8 cellular contexts compared by ENCODE assay signal in the genomic region with DNA sequence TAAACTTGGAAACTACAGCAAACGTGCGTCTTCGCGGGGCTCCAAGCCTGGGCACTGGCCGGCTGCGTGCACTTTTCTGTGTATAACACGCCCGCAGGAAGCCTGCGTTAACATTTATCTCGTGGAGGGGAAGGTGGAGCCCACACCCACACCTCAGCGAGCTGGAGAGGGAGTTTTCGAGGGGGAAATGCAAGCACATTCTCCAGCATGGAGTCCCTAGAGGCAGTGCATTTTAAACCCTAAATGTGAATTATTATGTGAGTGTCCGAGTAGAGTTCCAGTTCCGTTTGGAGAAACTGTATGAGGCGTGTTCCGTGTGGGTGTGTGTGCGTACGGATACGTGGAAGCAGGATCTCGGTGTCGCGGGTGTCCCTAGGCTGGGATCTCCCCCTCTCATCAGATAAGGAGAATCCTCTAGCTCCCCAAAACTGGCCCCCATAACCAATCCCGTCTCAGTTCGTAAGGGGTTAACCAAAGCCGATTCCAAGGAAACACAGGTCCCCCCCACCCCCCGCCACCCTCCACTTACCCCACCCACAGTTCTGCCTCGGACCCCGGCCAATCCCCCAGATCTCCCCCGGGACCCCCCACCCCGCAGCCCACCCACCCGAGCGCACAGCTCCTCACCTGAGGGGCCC. TPM values are rescaled to one million over a fixed set of nuclear protein-coding genes. Genes with fewer than 3 reads are reported as not detected.
DNase-seq lines count a peak whose midpoint lies in the region; ATAC-seq and TF ChIP-seq lines count a peak whose summit lies in the region.

No MANE protein-coding gene starts in this region.

- TF ChIP-seq EP300 in esophagus muscularis mucosa (IDR thresholded peaks at IDR 0.05): no peak

- 0% methylated on average over 19 of the region's 32 CpGs for WGBS in esophagus muscularis mucosa

- H3K27ac ChIP-seq in MM.1S (ENCODE audit: low read length): peak overlapping the region; percentile 91; the same call in 1 of the 2 replicates
- H3K27ac ChIP-seq in esophagus muscularis mucosa (replicated peaks in 1 of 4): peak overlapping the region; percentile 88 to 96 (median 89)

- peak overlapping the region; percentile 93 for H3K9ac ChIP-seq in MM.1S (ENCODE audit: low read length)

- H3K4me1 Mint-ChIP-seq in activated CD8-positive, alpha-beta T cell treated with anti-CD3 and anti-CD28 coated beads, Interleukin-2, amount 10 ng/mL, durations not matched to agents 7 days and 5 days (ENCODE audit: low read depth): peaks cover 15% of the 10 kb centered on the region
- H3K4me1 Mint-ChIP-seq in naive thymus-derived CD8-positive, alpha-beta T cell: peaks cover 28 to 47% (median 30%) of the 10 kb centered on the region in 4 donors

- H3K4me3 ChIP-seq in MM.1S (ENCODE audit: low read length): peak overlapping the region; percentile 90
- H3K4me3 ChIP-seq in esophagus muscularis mucosa: peak overlapping the region; percentile 69 to 94 (median 77)

- TF ChIP-seq CTCF in MM.1S (IDR thresholded peaks at IDR 0.05; ENCODE audit: low read length) (no peak), esophagus muscularis mucosa (IDR thresholded peaks at IDR 0.05) (no peak)

- peak; percentile 2 for ATAC-seq in activated CD8-positive, alpha-beta T cell treated with anti-CD3 and anti-CD28 coated beads, Interleukin-2, amount 10 ng/mL, durations not matched to agents 7 days and 5 days
- peak; percentile 11 to 24 for ATAC-seq in naive thymus-derived CD8-positive, alpha-beta T cell
- ATAC-seq in GM21529 (IDR thresholded peaks at IDR 0.05; ENCODE audit: unreplicated experiment) (no peak), HG03432 (IDR thresholded peaks at IDR 0.05; ENCODE audit: unreplicated experiment) (no peak)

- intact Hi-C loops in esophagus muscularis mucosa (cut with DNase I): no loop called here

- H4K20me1 ChIP-seq in MM.1S (ENCODE audit: insufficient read depth, low read length): no peaks in the 10 kb centered on the region

- peak overlapping the region; percentile 79 for H2AFZ ChIP-seq in MM.1S (ENCODE audit: low read length)

- peaks cover 23% of the 10 kb centered on the region for H3K27me3 Mint-ChIP-seq in activated CD8-positive, alpha-beta T cell treated with anti-CD3 and anti-CD28 coated beads, Interleukin-2, amount 10 ng/mL, durations not matched to agents 7 days and 5 days (ENCODE audit: low read depth)
- H3K27me3 Mint-ChIP-seq in naive thymus-derived CD8-positive, alpha-beta T cell: peaks cover 0 to 12% (median 2%) of the 10 kb centered on the region in 5 donors

- peak overlapping the region; percentile 82 for H3K27ac Mint-ChIP-seq in activated CD8-positive, alpha-beta T cell treated with anti-CD3 and anti-CD28 coated beads, Interleukin-2, amount 10 ng/mL, durations not matched to agents 7 days and 5 days
- H3K27ac Mint-ChIP-seq in naive thymus-derived CD8-positive, alpha-beta T cell: peak overlapping the region; percentile 86 to 96 (median 90)

- H3K9me2 ChIP-seq in MM.1S (replicated peaks; ENCODE audit: insufficient read depth, low read length): no peaks in the 10 kb centered on the region

- peaks cover 51% of the 10 kb centered on the region for H3K79me2 ChIP-seq in MM.1S (ENCODE audit: low read length)

- H3K9me3 ChIP-seq in MM.1S (replicated peaks; ENCODE audit: insufficient read depth, low read length) (no peaks in the 10 kb centered on the region), esophagus muscularis mucosa (no peaks in the 10 kb centered on the region)

- H3F3A ChIP-seq in MM.1S (ENCODE audit: insufficient read depth, low read length): peaks cover 23% of the 10 kb centered on the region

- H3K4me2 ChIP-seq in MM.1S (ENCODE audit: low read depth, low read length): peak overlapping the region; percentile 78

- DNase-seq in GDM1 (lab: John Stamatoyannopoulos, UW) (peak; percentile 43), MM.1S (peak; percentile 36), esophagus muscularis mucosa (ENCODE audit: extremely low spot score) (no peak), ureter (ENCODE audit: low spot score) (peak; percentile 45)
- peak; percentile 57 for DNase-seq in activated CD8-positive, alpha-beta T cell treated with anti-CD3 and anti-CD28 coated beads, Interleukin-2, amount 10 ng/mL, durations not matched to agents 7 days and 5 days
- peak in 8 of 10 donors; percentile 17 to 51 (median 30) for DNase-seq in naive thymus-derived CD8-positive, alpha-beta T cell

- peaks cover 30% of the 10 kb centered on the region for H3K36me3 Mint-ChIP-seq in activated CD8-positive, alpha-beta T cell treated with anti-CD3 and anti-CD28 coated beads, Interleukin-2, amount 10 ng/mL, durations not matched to agents 7 days and 5 days (ENCODE audit: low read depth)
- peaks cover 0 to 4% (median 0%) of the 10 kb centered on the region in 3 donors for H3K36me3 Mint-ChIP-seq in naive thymus-derived CD8-positive, alpha-beta T cell

- no peak for TF ChIP-seq POLR2A in esophagus muscularis mucosa (IDR thresholded peaks at IDR 0.05; ENCODE audit: low read depth)

- H3K4me1 ChIP-seq in MM.1S (ENCODE audit: low read length) (peaks cover 5% of the 10 kb centered on the region), esophagus muscularis mucosa (peaks cover 18 to 28% (median 24%) of the 10 kb centered on the region in 4 donors)

- peak overlapping the region; percentile 88 for H3K4me3 Mint-ChIP-seq in activated CD8-positive, alpha-beta T cell treated with anti-CD3 and anti-CD28 coated beads, Interleukin-2, amount 10 ng/mL, durations not matched to agents 7 days and 5 days
- peak overlapping the region; percentile 88 to 99 (median 96) for H3K4me3 Mint-ChIP-seq in naive thymus-derived CD8-positive, alpha-beta T cell

- H3K36me3 ChIP-seq in MM.1S (replicated peaks; ENCODE audit: insufficient read depth, low read length) (no peaks in the 10 kb centered on the region; the same call in 1 of the 2 replicates), esophagus muscularis mucosa (no peaks in the 10 kb centered on the region)

- H3K9me3 Mint-ChIP-seq in activated CD8-positive, alpha-beta T cell treated with anti-CD3 and anti-CD28 coated beads, Interleukin-2, amount 10 ng/mL, durations not matched to agents 7 days and 5 days (ENCODE audit: insufficient read depth): no peaks in the 10 kb centered on the region
- H3K9me3 Mint-ChIP-seq in naive thymus-derived CD8-positive, alpha-beta T cell: no peaks in the 10 kb centered on the region

- POLR2A ChIA-PET in activated CD8-positive, alpha-beta T cell treated with anti-CD3 and anti-CD28 coated beads, Interleukin-2, amount 10 ng/mL, durations not matched to agents 7 days and 5 days (lab: Charles Lee): interaction anchor here (0.8 to 1.4 kb wide), 10 partner anchors 10 to 221 kb away, joined by 3 to 6 read pairs (median 4); no protein-coding TSS in a partner anchor
- POLR2A ChIA-PET in naive thymus-derived CD8-positive, alpha-beta T cell (lab: Charles Lee): interaction anchor here (1.4 to 1.6 kb wide), 2 partner anchors 9 to 308 kb away, joined by 3 to 8 read pairs; partner anchors contain the start of genes PEX1 and RBM48

- CTCF ChIA-PET in activated CD8-positive, alpha-beta T cell treated with anti-CD3 and anti-CD28 coated beads, Interleukin-2, amount 10 ng/mL, durations not matched to agents 7 days and 5 days (lab: Charles Lee): interaction anchor here (2.2 to 8.8 kb wide), 2 partner anchors 136 to 213 kb away, joined by 4 to 131 read pairs; no protein-coding TSS in a partner anchor

- H3K27me3 ChIP-seq in MM.1S (replicated peaks; ENCODE audit: insufficient read depth, low read length): peaks cover 40% of the 10 kb centered on the region
- H3K27me3 ChIP-seq in esophagus muscularis mucosa: no peaks in the 10 kb centered on the region

RNA-seq across cellular contexts. Expression of gene CDK6, which starts 0.4 kb away (rescaled TPM):
- total RNA-seq in activated CD8-positive, alpha-beta T cell treated with anti-CD3 and anti-CD28 coated beads, Interleukin-2, amount 10 ng/mL, durations not matched to agents 7 days and 5 days: 100 to 1,000 TPM; 159 to 160 TPM
- 10 to 100 TPM; 22.2 to 45.4 (median 36.4) TPM for total RNA-seq in esophagus muscularis mucosa
- total RNA-seq in naive thymus-derived CD8-positive, alpha-beta T cell: 10 to 100 TPM; 12.4 to 12.9 TPM
- 10 to 100 TPM; 10.1 to 29.4 (median 17.7) TPM for polyA plus RNA-seq in naive thymus-derived CD8-positive, alpha-beta T cell
- total RNA-seq in ureter: 24.8 TPM

Comparison
In these comparisons a context has a peak if more than half of its experiments do, and no peak if none do; other contexts are left out.
1. ATAC-seq: peak in activated CD8-positive, alpha-beta T cell treated with anti-CD3 and anti-CD28 coated beads, Interleukin-2, amount 10 ng/mL, durations not matched to agents 7 days and 5 days (single experiment) and naive thymus-derived CD8-positive, alpha-beta T cell (2 of 2); none in GM21529 (single experiment) and HG03432 (single experiment).